In genomic region chr17:27576429-27577123, GRCh38 we compare ENCODE assay signal across 1 cellular context.
A peak's percentile ranks its signal among the peaks of the same experiment; 100 is the strongest.
TF ChIP-seq lines count a peak whose summit lies in the region.

No MANE protein-coding gene starts in this region.

TF ChIP-seq in K562, 482 proteins besides CTCF, POLR2A, EP300 and RAD21 (continued from another document):
- TF ChIP-seq IRF9 (tag; IDR thresholded peaks at IDR 0.05), result no peak
- no peak for TF ChIP-seq MBD2 (IDR thresholded peaks at IDR 0.05; ENCODE audit: borderline replicate concordance, low read depth)
- TF ChIP-seq CTBP1 (IDR thresholded peaks at IDR 0.05; ENCODE audit: borderline replicate concordance), result peak; percentile 44; the same call in 1 of the 2 replicates
- 0 out of 2 replicates have a peak, but pooled peaks have one; percentile 20 for TF ChIP-seq ADNP (tag; IDR thresholded peaks at IDR 0.05)
- TF ChIP-seq MEIS2 (IDR thresholded peaks at IDR 0.05; ENCODE audit: partially characterized antibody), result peak; percentile 55
- TF ChIP-seq ATF3 (IDR thresholded peaks at IDR 0.05), result peak; percentile 75
- no peak for TF ChIP-seq ATF3 (CRISPR knock-in tag; conservative IDR thresholded peaks at IDR 0.05)
- TF ChIP-seq KDM1A (IDR thresholded peaks at IDR 0.05), result peak; percentile 11 to 54; a peak in 1 of 4 replicates
- no peak for TF ChIP-seq ARHGAP35 (IDR thresholded peaks at IDR 0.05; ENCODE audit: partially characterized antibody)
- peak; percentile 15; the same call in 1 of the 2 replicates for TF ChIP-seq HES1 (IDR thresholded peaks at IDR 0.05; ENCODE audit: low read depth)
- peak; percentile 40; the same call in 1 of the 2 replicates for TF ChIP-seq ATF7 (IDR thresholded peaks at IDR 0.05)
- TF ChIP-seq PKNOX1 (IDR thresholded peaks at IDR 0.05), result 0 out of 2 replicates have a peak, but pooled peaks have one; percentile 5
- no peak for TF ChIP-seq TCFL5 (CRISPR knock-in tag; conservative IDR thresholded peaks at IDR 0.05)
- TF ChIP-seq SP1 (CRISPR knock-in tag; IDR thresholded peaks at IDR 0.05), result no peak
- TF ChIP-seq CXXC5 (CRISPR knock-in tag; IDR thresholded peaks at IDR 0.05), result peak; percentile 6; the same call in 1 of the 2 replicates
- TF ChIP-seq ZNF644 (tag; IDR thresholded peaks at IDR 0.05; ENCODE audit: low read depth), result 0 out of 2 replicates have a peak, but pooled peaks have one; percentile 51
- TF ChIP-seq GMEB1 (CRISPR knock-in tag; IDR thresholded peaks at IDR 0.05), result no peak
- TF ChIP-seq HDAC8 (tag; IDR thresholded peaks at IDR 0.05), result 0 out of 2 replicates have a peak, but pooled peaks have one; percentile 36
- peak in 1 of 2 experiments; percentile 74; a peak in 2 of 4 replicates for TF ChIP-seq RCOR1 (IDR thresholded peaks at IDR 0.05; ENCODE audit: borderline replicate concordance in 1 of 2, low read depth in 2 of 2, low read length in 2 of 2)
- no peak for TF ChIP-seq ZNF778 (CRISPR knock-in tag; IDR thresholded peaks at IDR 0.05)
- no peak for TF ChIP-seq NUFIP1 (IDR thresholded peaks at IDR 0.05; ENCODE audit: partially characterized antibody)
- TF ChIP-seq ELK1 (CRISPR knock-in tag; IDR thresholded peaks at IDR 0.05), result no peak
- TF ChIP-seq NFRKB (IDR thresholded peaks at IDR 0.05; ENCODE audit: low read depth), result peak; percentile 65; the same call in 1 of the 2 replicates
- peak; percentile 53; the same call in 1 of the 2 replicates for TF ChIP-seq EP400 (IDR thresholded peaks at IDR 0.05)
- peak; percentile 43 for TF ChIP-seq SMARCA4 (IDR thresholded peaks at IDR 0.05)
